In genomic region chr6:63447134-63447533, GRCh38 we compare ENCODE assay signal across 20 cellular contexts.
DNase-seq lines count a peak whose midpoint lies in the region; ATAC-seq and TF ChIP-seq lines count a peak whose summit lies in the region.
"Had no signal": no experiment of that assay in that cellular context is flagged by ENCODE, and none has a peak within 500 bp of the region (broad histone marks: within the 10 kb centered on the region; RNA-seq: fewer than 3 reads in every experiment).

No MANE protein-coding gene starts in this region.

- no peak for TF ChIP-seq RAD21 in HCT116 (IDR thresholded peaks at IDR 0.05; ENCODE audit: low read depth)

- ATAC-seq in Right ventricle myocardium superior (ENCODE audit: poor library complexity) (peak; percentile 77), Right ventricle myocardium inferior (no peak), HCT116 (no peak), right lobe of liver (peak; percentile 5 to 43 (median 32)), gastrocnemius medialis (peak; percentile 89 to 91)
- ATAC-seq: GM12878 had no signal

- TF ChIP-seq CTCF in HCT116 (IDR thresholded peaks at IDR 0.05 in 2 of 3, conservative IDR thresholded peaks at IDR 0.05 in 1 of 3; ENCODE audit: borderline replicate concordance in 1 of 3, insufficient read depth in 1 of 3, low read depth in 2 of 3, low read length in 2 of 3) (no peak), right lobe of liver (IDR thresholded peaks at IDR 0.05) (no peak), gastrocnemius medialis (IDR thresholded peaks at IDR 0.05 in 4 of 5, conservative IDR thresholded peaks at IDR 0.05 in 1 of 5) (no peak), spleen (IDR thresholded peaks at IDR 0.05 in 8 of 11, conservative IDR thresholded peaks at IDR 0.05 in 3 of 11) (no peak)

- no TSS peak for BruUV-seq in HCT116 (replicated peaks; lab: Mats Ljungman, UMichigan)

- H3K27me3 ChIP-seq in HCT116 (ENCODE audit: insufficient read depth, low read length), result no peaks in the 10 kb centered on the region
- H3K27me3 ChIP-seq in right lobe of liver, result no peaks in the 10 kb centered on the region
- H3K27me3 ChIP-seq in gastrocnemius medialis, result no peaks in the 10 kb centered on the region
- no peaks in the 10 kb centered on the region for H3K27me3 ChIP-seq in spleen (replicated peaks in 1 of 7)
- H3K27me3 ChIP-seq: SJCRH30 had no signal

- peak overlapping the region; percentile 61 for H2AFZ ChIP-seq in HCT116 (ENCODE audit: low read depth, low read length, poor library complexity, severe bottlenecking)

- no peak overlapping the region for H3K9ac ChIP-seq in HCT116 (ENCODE audit: low read length)

- H3K36me3 ChIP-seq in HCT116 (ENCODE audit: control insufficient read depth in 1 of 2, insufficient read depth in 2 of 2, low read length in 2 of 2) (no peaks in the 10 kb centered on the region), right lobe of liver (no peaks in the 10 kb centered on the region), gastrocnemius medialis (no peaks in the 10 kb centered on the region), spleen (no peaks in the 10 kb centered on the region)
- H3K36me3 ChIP-seq: HAP-1, SJCRH30 had no signal

- DNase-seq in Right ventricle myocardium superior, result no peak
- no peak for DNase-seq in Right ventricle myocardium inferior (ENCODE audit: missing footprints)
- no peak for DNase-seq in HCT116 (ENCODE audit: low read depth, low spot score)
- DNase-seq in right lobe of liver, result no peak
- peak in 1 of 2 donors; percentile 22 for DNase-seq in gastrocnemius medialis
- DNase-seq in COLO668 (lab: John Stamatoyannopoulos, UW; ENCODE audit: unreplicated experiment), result no peak
- no peak for DNase-seq in spleen
- no peak for DNase-seq in central memory CD4-positive, alpha-beta T cell
- DNase-seq: Calu3; CD4-positive, alpha-beta T cell; DMS53; EL; NCI-H1092 treated with DMSO at 0.1 percent for 48 hours; NCI-H146; NCI-H510A; NCI-H748 treated with DMSO at 0.1 percent for 48 hours; OCI-M1; SJCRH30 had no signal

- POLR2A ChIA-PET in HCT116 (lab: Charles Lee), result no interaction called here

- H4K20me1 ChIP-seq in HCT116 (ENCODE audit: insufficient read depth), result no peaks in the 10 kb centered on the region

- TF ChIP-seq POLR2A in HCT116 (IDR thresholded peaks at IDR 0.05; ENCODE audit: borderline replicate concordance, extremely low read depth, insufficient read depth, insufficient read length) (no peak), right lobe of liver (IDR thresholded peaks at IDR 0.05) (no peak), gastrocnemius medialis (IDR thresholded peaks at IDR 0.05) (no peak), spleen (IDR thresholded peaks at IDR 0.05) (no peak)

- RAD21 ChIA-PET in HCT116 (lab: Charles Lee; ENCODE audit: low non-redundant PET in 1 of 2, low total read pairs in 2 of 2, uncharacterized antibody in 2 of 2, unreplicated experiment in 2 of 2), result no interaction called here

- in situ Hi-C loops in gastrocnemius medialis (cut with MboI; ENCODE audit: low sequenced_read_pairs in 4 of 4), result no loop called here

- H3K27ac ChIP-seq in HCT116 (ENCODE audit: low read depth, low read length) (no peak overlapping the region), right lobe of liver (peak overlapping the region; percentile 27 to 70 (median 60)), gastrocnemius medialis (peak overlapping the region; percentile 79 to 86 (median 82)), spleen (no peak overlapping the region)
- H3K27ac ChIP-seq: SJCRH30 had no signal

- WGBS in right lobe of liver (ENCODE audit: insufficient coverage, low coverage, low lambda C conversion rate, missing lambda C conversion rate), result 7% methylated on average over 1 of the region's 1 CpG
- 78 to 89% (median 85%) methylated on average over 1 of the region's 1 CpG for WGBS in spleen, 5 donors

- CTCF ChIA-PET in HCT116 (lab: Charles Lee), result no interaction called here

- no peaks in the 10 kb centered on the region for H3K9me3 ChIP-seq in HCT116 (ENCODE audit: control insufficient read depth in 1 of 2, insufficient read depth in 1 of 2, low read depth in 1 of 2, low read length in 2 of 2)
- no peaks in the 10 kb centered on the region for H3K9me3 ChIP-seq in right lobe of liver
- H3K9me3 ChIP-seq in gastrocnemius medialis, result no peaks in the 10 kb centered on the region
- H3K9me3 ChIP-seq in spleen, result peaks cover 0 to 11% (median 0%) of the 10 kb centered on the region in 8 donors
- H3K9me3 ChIP-seq: HAP-1, SJCRH30 had no signal

- no peak overlapping the region for H3K4me3 ChIP-seq in HCT116 (replicated peaks in 1 of 2; ENCODE audit: low read depth in 1 of 2, low read length in 2 of 2)
- H3K4me3 ChIP-seq in right lobe of liver, result no peak overlapping the region
- H3K4me3 ChIP-seq in gastrocnemius medialis, result no peak overlapping the region
- H3K4me3 ChIP-seq in spleen, result no peak overlapping the region
- H3K4me3 ChIP-seq: GM12878, HAP-1, SJCRH30 had no signal

- no peak overlapping the region for H3K4me2 ChIP-seq in HCT116 (ENCODE audit: low read length)

- no peaks in the 10 kb centered on the region for H3K79me2 ChIP-seq in HCT116 (ENCODE audit: insufficient read depth, low read length)

- intact Hi-C loops in Right ventricle myocardium superior (cut with DNase I), result no loop called here
- intact Hi-C loops in Right ventricle myocardium inferior (cut with DNase I), result loop anchor here (5.0 kb wide), 1 partner anchor 125 kb away; the partner anchor contains the start of genes LOC128125822 and PTP4A1
- intact Hi-C loops in HCT116 (cut with micrococcal nuclease), result no loop called here
- intact Hi-C loops in right lobe of liver (cut with DNase I), result no loop called here
- intact Hi-C loops in gastrocnemius medialis (cut with DNase I; ENCODE audit: low total_unique reads), result loop anchor here (1.0 to 10.0 kb wide), 2 partner anchors 125 to 358 kb away; partner anchors contain the start of genes LOC128125822 and PTP4A1
- intact Hi-C loops in spleen (cut with DNase I; ENCODE audit: low total_unique reads), result no loop called here

- H3K4me1 ChIP-seq in HCT116 (ENCODE audit: control insufficient read depth in 1 of 2, insufficient read depth in 2 of 2, low read length in 2 of 2) (peaks cover 0 to 2% of the 10 kb centered on the region in 2 experiments; a peak in 1 of 4 replicates), right lobe of liver (peaks cover 0 to 21% (median 5%) of the 10 kb centered on the region in 4 donors), gastrocnemius medialis (peaks cover 19 to 26% of the 10 kb centered on the region in 2 donors), spleen (no peaks in the 10 kb centered on the region)
- H3K4me1 ChIP-seq: HAP-1, SJCRH30 had no signal

- no peaks in the 10 kb centered on the region for H3K9me2 ChIP-seq in HCT116 (ENCODE audit: insufficient read depth)

TF ChIP-seq in HCT116, 20 proteins besides CTCF, POLR2A, EP300 and RAD21:
- TF ChIP-seq REST (IDR thresholded peaks at IDR 0.05; ENCODE audit: low read depth) (no peak), SRF (IDR thresholded peaks at IDR 0.05; ENCODE audit: low read depth) (no peak), CBX3 (IDR thresholded peaks at IDR 0.05; ENCODE audit: low read depth) (no peak), MAX (IDR thresholded peaks at IDR 0.05) (no peak), ZFX (IDR thresholded peaks at IDR 0.05) (no peak), TCF7L2 (IDR thresholded peaks at IDR 0.05; ENCODE audit: borderline replicate concordance, extremely low read depth, insufficient read depth, insufficient read length) (no peak), ATF3 (IDR thresholded peaks at IDR 0.05) (no peak), POLR2AphosphoS5 (IDR thresholded peaks at IDR 0.05; ENCODE audit: low read depth, low read length) (no peak), EGR1 (IDR thresholded peaks at IDR 0.05; ENCODE audit: low read depth) (no peak), SIN3A (IDR thresholded peaks at IDR 0.05; ENCODE audit: low read depth) (no peak)

Comparison
In these comparisons a context has a peak if more than half of its experiments do, and no peak if none do; other contexts are left out.
1. ATAC-seq: peak in Right ventricle myocardium superior (single experiment), right lobe of liver (4 of 4) and gastrocnemius medialis (2 of 2); none in Right ventricle myocardium inferior (single experiment) and HCT116 (single experiment).
2. intact Hi-C loops: an anchor here in Right ventricle myocardium inferior (5.0 kb wide) and gastrocnemius medialis (1.0 to 10.0 kb wide); none called in Right ventricle myocardium superior, HCT116, right lobe of liver and spleen.
3. H3K27ac ChIP-seq: peak in right lobe of liver (3 of 3) and gastrocnemius medialis (4 of 4); none in HCT116 (single experiment) and spleen (0 of 8).